In the genomic region with DNA sequence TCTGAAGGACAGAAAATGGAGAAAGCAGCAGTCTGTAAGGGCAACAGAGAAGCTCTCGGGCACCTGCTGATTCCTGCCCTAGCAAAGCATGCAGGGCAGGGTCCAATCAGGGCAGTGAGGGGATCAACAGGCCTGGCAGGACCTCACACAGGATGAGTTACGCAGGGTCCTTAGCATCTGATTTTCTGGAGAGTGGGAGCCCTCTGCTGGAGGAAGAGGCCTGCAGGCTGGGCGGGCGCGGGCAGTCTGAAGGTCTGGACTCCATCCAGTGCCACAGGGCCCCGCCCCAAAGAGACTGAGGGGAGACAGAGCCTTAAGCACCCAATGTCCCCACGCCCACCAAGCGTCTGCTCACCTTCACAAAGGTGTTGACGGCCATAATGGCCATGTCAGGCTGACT, we compare ENCODE assay signal across 8 cellular contexts. TPM values are rescaled to one million over a fixed set of nuclear protein-coding genes. Genes with fewer than 3 reads are reported as not detected.
A peak's percentile ranks its signal among the peaks of the same experiment; 100 is the strongest.
DNase-seq lines count a peak whose midpoint lies in the region; ATAC-seq lines count a peak whose summit lies in the region.

No MANE protein-coding gene starts in this region.

- no peak for ATAC-seq in activated naive CD4-positive, alpha-beta T cell treated with anti-CD3 and anti-CD28 coated beads, Interleukin-2, amount 50 U/mL, for 72 hours
- ATAC-seq in GM21717 (IDR thresholded peaks at IDR 0.05; ENCODE audit: unreplicated experiment) = no peak

- H3K27ac Mint-ChIP-seq in activated naive CD4-positive, alpha-beta T cell treated with anti-CD3 and anti-CD28 coated beads, Interleukin-2, amount 50 U/mL, for 72 hours = peak overlapping the region; percentile 5 to 94

- no peak for DNase-seq in activated naive CD4-positive, alpha-beta T cell treated with anti-CD3 and anti-CD28 coated beads, Interleukin-2, amount 50 U/mL, for 72 hours (ENCODE audit: low spot score in 2 of 2)
- DNase-seq in activated naive CD4-positive, alpha-beta T cell (lab: John Stamatoyannopoulos, UW) = no peak
- peak; percentile 1 for DNase-seq in amniotic stem cell (lab: John Stamatoyannopoulos, UW)
- DNase-seq in hepatic stellate cell (ENCODE audit: low spot score) = peak; percentile 61
- peak; percentile 77 for DNase-seq in superior temporal gyrus (ENCODE audit: extremely low spot score)
- DNase-seq in NCI-H1092 treated with DMSO at 0.1 percent for 48 hours (lab: John Stamatoyannopoulos, UW) = no peak
- no peak for DNase-seq in activated effector memory CD4-positive, alpha-beta T cell treated with anti-CD3 and anti-CD28 coated beads, Interleukin-2, amount 50 U/mL, for 16 hours

- no peaks in the 10 kb centered on the region for H3K9me3 Mint-ChIP-seq in activated naive CD4-positive, alpha-beta T cell treated with anti-CD3 and anti-CD28 coated beads, Interleukin-2, amount 50 U/mL, for 72 hours

- peaks cover 0 to 3% of the 10 kb centered on the region in 2 donors for H3K36me3 Mint-ChIP-seq in activated naive CD4-positive, alpha-beta T cell treated with anti-CD3 and anti-CD28 coated beads, Interleukin-2, amount 50 U/mL, for 72 hours

RNA-seq across cellular contexts. Expression of a gene that starts 28.9 kb away (rescaled TPM):
- 10 to 100 TPM; 48.9 to 60.4 TPM for total RNA-seq in activated naive CD4-positive, alpha-beta T cell treated with anti-CD3 and anti-CD28 coated beads, Interleukin-2, amount 50 U/mL, for 72 hours

RNA-seq across cellular contexts. Expression of a gene that starts 44.0 kb away (rescaled TPM):
- total RNA-seq in activated naive CD4-positive, alpha-beta T cell treated with anti-CD3 and anti-CD28 coated beads, Interleukin-2, amount 50 U/mL, for 72 hours = under 1 TPM; 0.20 to 0.78 TPM

RNA-seq across cellular contexts. Expression of a gene that starts 53.0 kb away (rescaled TPM):
- total RNA-seq in activated naive CD4-positive, alpha-beta T cell treated with anti-CD3 and anti-CD28 coated beads, Interleukin-2, amount 50 U/mL, for 72 hours = 1 to 10 TPM in 1 of 2 donors, under 1 TPM in 1; 0.36 to 1.5 TPM

Comparison
In these comparisons a context has a peak if more than half of its experiments do, and no peak if none do; other contexts are left out.
1. DNase-seq: peak in amniotic stem cell (single experiment), hepatic stellate cell (single experiment) and superior temporal gyrus (single experiment); none in activated naive CD4-positive, alpha-beta T cell treated with anti-CD3 and anti-CD28 coated beads, Interleukin-2, amount 50 U/mL, for 72 hours (0 of 2), activated naive CD4-positive, alpha-beta T cell (0 of 4), NCI-H1092 treated with DMSO at 0.1 percent for 48 hours (single experiment) and activated effector memory CD4-positive, alpha-beta T cell treated with anti-CD3 and anti-CD28 coated beads, Interleukin-2, amount 50 U/mL, for 16 hours (single experiment).